8 cellular contexts compared by ENCODE assay signal in the genomic region with DNA sequence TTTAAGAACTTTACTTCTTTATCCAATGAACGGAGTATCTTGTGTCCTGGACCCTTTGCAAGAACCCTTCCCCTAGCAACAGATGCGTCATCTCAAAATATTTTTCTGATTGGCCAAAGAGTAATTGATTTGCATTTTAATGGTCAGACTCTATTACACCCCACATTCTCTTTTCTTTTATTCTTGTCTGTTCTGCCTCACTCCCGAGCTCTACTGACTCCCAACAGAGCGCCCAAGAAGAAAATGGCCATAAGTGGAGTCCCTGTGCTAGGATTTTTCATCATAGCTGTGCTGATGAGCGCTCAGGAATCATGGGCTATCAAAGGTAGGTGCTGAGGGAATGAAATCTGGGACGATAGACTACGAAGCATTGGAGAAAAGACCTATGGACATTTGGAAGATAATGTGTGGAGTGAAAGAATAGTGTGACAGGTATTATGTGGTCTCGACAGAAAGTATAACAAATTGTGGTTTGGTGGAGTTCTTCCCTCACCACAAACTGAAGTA. TPM values are rescaled to one million over a fixed set of nuclear protein-coding genes. Genes with fewer than 3 reads are reported as not detected.
DNase-seq lines count a peak whose midpoint lies in the region; ATAC-seq and TF ChIP-seq lines count a peak whose summit lies in the region.

A gene (plus strand): TSS at position 180 of the 507 bp plus-strand sequence. CDS start 64 bp downstream, at position 244.

- H3K36me3 ChIP-seq in gastroesophageal sphincter: no peaks in the 10 kb centered on the region
- H3K36me3 ChIP-seq in parathyroid adenoma (ENCODE audit: control insufficient read depth, insufficient read depth, low read length): no peaks in the 10 kb centered on the region

- peak in 1 of 2 donors; percentile 38 for TF ChIP-seq POLR2A in gastroesophageal sphincter (IDR thresholded peaks at IDR 0.05)

- H3K27ac ChIP-seq in gastroesophageal sphincter: peak within 1 kb of the TSS; percentile 39 to 57 (median 52)
- peak within 1 kb of the TSS; percentile 73 for H3K27ac ChIP-seq in parathyroid adenoma

- H3K9ac ChIP-seq in parathyroid adenoma: no peak within 1 kb of the TSS

- H3K9me3 ChIP-seq in gastroesophageal sphincter (no peaks in the 10 kb centered on the region), parathyroid adenoma (ENCODE audit: control insufficient read depth, low read length) (no peaks in the 10 kb centered on the region)

- H3K4me3 Mint-ChIP-seq in activated T-helper 1 cell treated with anti-CD3 and anti-CD28 coated beads, Interleukin-12 subunit alpha, Interleukin-12 subunit beta, Interleukin-2, Interleukin-4 antibody, amounts not matched to agents 30 ng/mL and 10 ng/mL and 1 ng/mL, durations not matched to agents 14 hours and 24 hours and 36 hours: peak within 1 kb of the TSS; percentile 79

- H3K79me2 ChIP-seq in parathyroid adenoma: no peaks in the 10 kb centered on the region

- peak within 1 kb of the TSS; percentile 97 for H3K4me3 ChIP-seq in GM12865 (ENCODE audit: low read depth, low read length)
- H3K4me3 ChIP-seq in gastroesophageal sphincter: peak within 1 kb of the TSS; percentile 36 to 44
- H3K4me3 ChIP-seq in parathyroid adenoma (ENCODE audit: low read depth, low read length): peak within 1 kb of the TSS; percentile 38

- no peak within 1 kb of the TSS for H3K4me2 ChIP-seq in parathyroid adenoma (ENCODE audit: low read length)

- H3K9me3 Mint-ChIP-seq in activated T-helper 1 cell treated with anti-CD3 and anti-CD28 coated beads, Interleukin-12 subunit alpha, Interleukin-12 subunit beta, Interleukin-2, Interleukin-4 antibody, amounts not matched to agents 30 ng/mL and 10 ng/mL and 1 ng/mL, durations not matched to agents 14 hours and 24 hours and 36 hours: no peaks in the 10 kb centered on the region

- no peak for TF ChIP-seq CTCF in GM12865 (IDR thresholded peaks at IDR 0.05; ENCODE audit: insufficient read depth, low read depth, low read length, missing control alignments)
- TF ChIP-seq CTCF in gastroesophageal sphincter (IDR thresholded peaks at IDR 0.05): no peak
- TF ChIP-seq CTCF in parathyroid adenoma (IDR thresholded peaks at IDR 0.05): no peak

- DNase-seq in A172 (ENCODE audit: low spot score) (peak; percentile 52), GM12865 (ENCODE audit: low read depth) (peak; percentile 94), NCI-H1694 treated with DMSO at 0.1 percent for 48 hours (lab: John Stamatoyannopoulos, UW) (peak; percentile 12), COR-L47 (lab: John Stamatoyannopoulos, UW) (no peak)
- peak; percentile 47 for DNase-seq in activated T-helper 1 cell treated with anti-CD3 and anti-CD28 coated beads, Interleukin-12 subunit alpha, Interleukin-12 subunit beta, Interleukin-2, Interleukin-4 antibody, amounts not matched to agents 30 ng/mL and 10 ng/mL and 1 ng/mL, durations not matched to agents 14 hours and 24 hours and 36 hours (ENCODE audit: low spot score)

- peaks cover 6% of the 10 kb centered on the region for H3K36me3 Mint-ChIP-seq in activated T-helper 1 cell treated with anti-CD3 and anti-CD28 coated beads, Interleukin-12 subunit alpha, Interleukin-12 subunit beta, Interleukin-2, Interleukin-4 antibody, amounts not matched to agents 30 ng/mL and 10 ng/mL and 1 ng/mL, durations not matched to agents 14 hours and 24 hours and 36 hours (ENCODE audit: low read depth)

- intact Hi-C loops in activated T-helper 1 cell treated with anti-CD3 and anti-CD28 coated beads, Interleukin-12 subunit alpha, Interleukin-12 subunit beta, Interleukin-2, Interleukin-4 antibody, amounts not matched to agents 30 ng/mL and 10 ng/mL and 1 ng/mL, durations not matched to agents 14 hours and 24 hours and 36 hours (cut with micrococcal nuclease): loop anchor here (10.0 kb wide), 1 partner anchor 185 kb away; no protein-coding TSS in a partner anchor

- peak within 1 kb of the TSS; percentile 30 for H3K27ac Mint-ChIP-seq in activated T-helper 1 cell treated with anti-CD3 and anti-CD28 coated beads, Interleukin-12 subunit alpha, Interleukin-12 subunit beta, Interleukin-2, Interleukin-4 antibody, amounts not matched to agents 30 ng/mL and 10 ng/mL and 1 ng/mL, durations not matched to agents 14 hours and 24 hours and 36 hours

- 34 to 35% methylated on average over 4 to 7 of the region's 8 CpGs for WGBS in gastroesophageal sphincter (ENCODE audit: low coverage in 1 of 2), 2 donors

- H3K27me3 ChIP-seq in gastroesophageal sphincter (peaks cover 22% of the 10 kb centered on the region), parathyroid adenoma (ENCODE audit: control insufficient read depth, insufficient read depth, low read length) (no peaks in the 10 kb centered on the region)

- H3K27me3 Mint-ChIP-seq in activated T-helper 1 cell treated with anti-CD3 and anti-CD28 coated beads, Interleukin-12 subunit alpha, Interleukin-12 subunit beta, Interleukin-2, Interleukin-4 antibody, amounts not matched to agents 30 ng/mL and 10 ng/mL and 1 ng/mL, durations not matched to agents 14 hours and 24 hours and 36 hours (ENCODE audit: insufficient read depth): peaks cover 11% of the 10 kb centered on the region

- no peaks in the 10 kb centered on the region for H3K4me1 ChIP-seq in gastroesophageal sphincter
- H3K4me1 ChIP-seq in parathyroid adenoma: no peaks in the 10 kb centered on the region

- TF ChIP-seq EP300 in gastroesophageal sphincter (IDR thresholded peaks at IDR 0.05): no peak

- H2AFZ ChIP-seq in parathyroid adenoma: no peak within 1 kb of the TSS

- peaks cover 24% of the 10 kb centered on the region for H3K4me1 Mint-ChIP-seq in activated T-helper 1 cell treated with anti-CD3 and anti-CD28 coated beads, Interleukin-12 subunit alpha, Interleukin-12 subunit beta, Interleukin-2, Interleukin-4 antibody, amounts not matched to agents 30 ng/mL and 10 ng/mL and 1 ng/mL, durations not matched to agents 14 hours and 24 hours and 36 hours (ENCODE audit: low read depth)

- ATAC-seq in HG02610 (IDR thresholded peaks at IDR 0.05; ENCODE audit: unreplicated experiment) (peak; percentile 59), gastroesophageal sphincter (peak; percentile 65)

RNA-seq across cellular contexts. Expression of the gene that starts here (rescaled TPM):
- not detected in 2 replicates for total RNA-seq in A172 (2014; rRNA removed; shearing (Covaris generic))
- total RNA-seq in activated T-helper 1 cell treated with anti-CD3 and anti-CD28 coated beads, Interleukin-12 subunit alpha, Interleukin-12 subunit beta, Interleukin-2, Interleukin-4 antibody, amounts not matched to agents 30 ng/mL and 10 ng/mL and 1 ng/mL, durations not matched to agents 14 hours and 24 hours and 36 hours: 39.3 and 40.1 TPM in 2 replicates
- total RNA-seq in gastroesophageal sphincter: 100 to 1,000 TPM in 2 of 4 donors, 10 to 100 TPM in 2; 43.6 to 285 (median 108) TPM

Comparison
In these comparisons a context has a peak if more than half of its experiments do, and no peak if none do; other contexts are left out.
1. RNA of the gene that starts here (total RNA-seq): 43.6 to 285 TPM in gastroesophageal sphincter and 39.3 to 40.1 TPM in activated T-helper 1 cell treated with anti-CD3 and anti-CD28 coated beads, Interleukin-12 subunit alpha, Interleukin-12 subunit beta, Interleukin-2, Interleukin-4 antibody, amounts not matched to agents 30 ng/mL and 10 ng/mL and 1 ng/mL, durations not matched to agents 14 hours and 24 hours and 36 hours; not detected in A172; every median in the first group is over 10 times any median in the second.
2. Peak in DNase-seq in A172; RNA of the gene not detected or under 1 TPM.
3. H3K4me3 ChIP-seq: peak in every context shown above with its lines; median percentile 97 in GM12865; 40 in gastroesophageal sphincter; 38 in parathyroid adenoma.